ENCODE assay signal across 1 cellular context in the genomic region with DNA sequence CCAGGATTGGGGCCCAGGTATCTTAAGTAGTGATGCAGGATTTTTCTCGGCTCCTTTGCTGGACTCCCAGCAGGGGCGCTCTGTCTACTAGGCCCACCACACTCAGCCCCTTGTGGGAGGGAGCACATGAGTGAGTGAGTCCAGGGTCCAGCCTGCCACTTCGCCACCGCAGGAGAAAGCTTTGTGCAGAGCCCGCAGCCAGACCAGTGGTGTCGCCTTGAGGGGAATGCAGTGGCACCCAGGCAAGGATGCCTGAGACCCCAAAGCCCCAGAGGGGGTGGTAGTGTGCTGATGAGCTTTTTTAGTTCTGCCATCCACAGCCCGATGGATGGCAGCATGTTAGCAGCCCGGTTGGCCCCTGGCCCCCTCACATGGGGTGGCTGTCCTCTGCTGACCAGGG.
TF ChIP-seq lines count a peak whose summit lies in the region.

No MANE protein-coding gene starts in this region.

TF ChIP-seq in GM23338, 12 proteins besides CTCF, POLR2A, EP300 and RAD21 (continued from another document):
- TF ChIP-seq, protein P1, sequence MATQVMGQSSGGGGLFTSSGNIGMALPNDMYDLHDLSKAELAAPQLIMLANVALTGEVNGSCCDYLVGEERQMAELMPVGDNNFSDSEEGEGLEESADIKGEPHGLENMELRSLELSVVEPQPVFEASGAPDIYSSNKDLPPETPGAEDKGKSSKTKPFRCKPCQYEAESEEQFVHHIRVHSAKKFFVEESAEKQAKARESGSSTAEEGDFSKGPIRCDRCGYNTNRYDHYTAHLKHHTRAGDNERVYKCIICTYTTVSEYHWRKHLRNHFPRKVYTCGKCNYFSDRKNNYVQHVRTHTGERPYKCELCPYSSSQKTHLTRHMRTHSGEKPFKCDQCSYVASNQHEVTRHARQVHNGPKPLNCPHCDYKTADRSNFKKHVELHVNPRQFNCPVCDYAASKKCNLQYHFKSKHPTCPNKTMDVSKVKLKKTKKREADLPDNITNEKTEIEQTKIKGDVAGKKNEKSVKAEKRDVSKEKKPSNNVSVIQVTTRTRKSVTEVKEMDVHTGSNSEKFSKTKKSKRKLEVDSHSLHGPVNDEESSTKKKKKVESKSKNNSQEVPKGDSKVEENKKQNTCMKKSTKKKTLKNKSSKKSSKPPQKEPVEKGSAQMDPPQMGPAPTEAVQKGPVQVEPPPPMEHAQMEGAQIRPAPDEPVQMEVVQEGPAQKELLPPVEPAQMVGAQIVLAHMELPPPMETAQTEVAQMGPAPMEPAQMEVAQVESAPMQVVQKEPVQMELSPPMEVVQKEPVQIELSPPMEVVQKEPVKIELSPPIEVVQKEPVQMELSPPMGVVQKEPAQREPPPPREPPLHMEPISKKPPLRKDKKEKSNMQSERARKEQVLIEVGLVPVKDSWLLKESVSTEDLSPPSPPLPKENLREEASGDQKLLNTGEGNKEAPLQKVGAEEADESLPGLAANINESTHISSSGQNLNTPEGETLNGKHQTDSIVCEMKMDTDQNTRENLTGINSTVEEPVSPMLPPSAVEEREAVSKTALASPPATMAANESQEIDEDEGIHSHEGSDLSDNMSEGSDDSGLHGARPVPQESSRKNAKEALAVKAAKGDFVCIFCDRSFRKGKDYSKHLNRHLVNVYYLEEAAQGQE (IDR thresholded peaks at IDR 0.05; ENCODE audit: unreplicated experiment) = no peak
- TF ChIP-seq, protein P2, sequence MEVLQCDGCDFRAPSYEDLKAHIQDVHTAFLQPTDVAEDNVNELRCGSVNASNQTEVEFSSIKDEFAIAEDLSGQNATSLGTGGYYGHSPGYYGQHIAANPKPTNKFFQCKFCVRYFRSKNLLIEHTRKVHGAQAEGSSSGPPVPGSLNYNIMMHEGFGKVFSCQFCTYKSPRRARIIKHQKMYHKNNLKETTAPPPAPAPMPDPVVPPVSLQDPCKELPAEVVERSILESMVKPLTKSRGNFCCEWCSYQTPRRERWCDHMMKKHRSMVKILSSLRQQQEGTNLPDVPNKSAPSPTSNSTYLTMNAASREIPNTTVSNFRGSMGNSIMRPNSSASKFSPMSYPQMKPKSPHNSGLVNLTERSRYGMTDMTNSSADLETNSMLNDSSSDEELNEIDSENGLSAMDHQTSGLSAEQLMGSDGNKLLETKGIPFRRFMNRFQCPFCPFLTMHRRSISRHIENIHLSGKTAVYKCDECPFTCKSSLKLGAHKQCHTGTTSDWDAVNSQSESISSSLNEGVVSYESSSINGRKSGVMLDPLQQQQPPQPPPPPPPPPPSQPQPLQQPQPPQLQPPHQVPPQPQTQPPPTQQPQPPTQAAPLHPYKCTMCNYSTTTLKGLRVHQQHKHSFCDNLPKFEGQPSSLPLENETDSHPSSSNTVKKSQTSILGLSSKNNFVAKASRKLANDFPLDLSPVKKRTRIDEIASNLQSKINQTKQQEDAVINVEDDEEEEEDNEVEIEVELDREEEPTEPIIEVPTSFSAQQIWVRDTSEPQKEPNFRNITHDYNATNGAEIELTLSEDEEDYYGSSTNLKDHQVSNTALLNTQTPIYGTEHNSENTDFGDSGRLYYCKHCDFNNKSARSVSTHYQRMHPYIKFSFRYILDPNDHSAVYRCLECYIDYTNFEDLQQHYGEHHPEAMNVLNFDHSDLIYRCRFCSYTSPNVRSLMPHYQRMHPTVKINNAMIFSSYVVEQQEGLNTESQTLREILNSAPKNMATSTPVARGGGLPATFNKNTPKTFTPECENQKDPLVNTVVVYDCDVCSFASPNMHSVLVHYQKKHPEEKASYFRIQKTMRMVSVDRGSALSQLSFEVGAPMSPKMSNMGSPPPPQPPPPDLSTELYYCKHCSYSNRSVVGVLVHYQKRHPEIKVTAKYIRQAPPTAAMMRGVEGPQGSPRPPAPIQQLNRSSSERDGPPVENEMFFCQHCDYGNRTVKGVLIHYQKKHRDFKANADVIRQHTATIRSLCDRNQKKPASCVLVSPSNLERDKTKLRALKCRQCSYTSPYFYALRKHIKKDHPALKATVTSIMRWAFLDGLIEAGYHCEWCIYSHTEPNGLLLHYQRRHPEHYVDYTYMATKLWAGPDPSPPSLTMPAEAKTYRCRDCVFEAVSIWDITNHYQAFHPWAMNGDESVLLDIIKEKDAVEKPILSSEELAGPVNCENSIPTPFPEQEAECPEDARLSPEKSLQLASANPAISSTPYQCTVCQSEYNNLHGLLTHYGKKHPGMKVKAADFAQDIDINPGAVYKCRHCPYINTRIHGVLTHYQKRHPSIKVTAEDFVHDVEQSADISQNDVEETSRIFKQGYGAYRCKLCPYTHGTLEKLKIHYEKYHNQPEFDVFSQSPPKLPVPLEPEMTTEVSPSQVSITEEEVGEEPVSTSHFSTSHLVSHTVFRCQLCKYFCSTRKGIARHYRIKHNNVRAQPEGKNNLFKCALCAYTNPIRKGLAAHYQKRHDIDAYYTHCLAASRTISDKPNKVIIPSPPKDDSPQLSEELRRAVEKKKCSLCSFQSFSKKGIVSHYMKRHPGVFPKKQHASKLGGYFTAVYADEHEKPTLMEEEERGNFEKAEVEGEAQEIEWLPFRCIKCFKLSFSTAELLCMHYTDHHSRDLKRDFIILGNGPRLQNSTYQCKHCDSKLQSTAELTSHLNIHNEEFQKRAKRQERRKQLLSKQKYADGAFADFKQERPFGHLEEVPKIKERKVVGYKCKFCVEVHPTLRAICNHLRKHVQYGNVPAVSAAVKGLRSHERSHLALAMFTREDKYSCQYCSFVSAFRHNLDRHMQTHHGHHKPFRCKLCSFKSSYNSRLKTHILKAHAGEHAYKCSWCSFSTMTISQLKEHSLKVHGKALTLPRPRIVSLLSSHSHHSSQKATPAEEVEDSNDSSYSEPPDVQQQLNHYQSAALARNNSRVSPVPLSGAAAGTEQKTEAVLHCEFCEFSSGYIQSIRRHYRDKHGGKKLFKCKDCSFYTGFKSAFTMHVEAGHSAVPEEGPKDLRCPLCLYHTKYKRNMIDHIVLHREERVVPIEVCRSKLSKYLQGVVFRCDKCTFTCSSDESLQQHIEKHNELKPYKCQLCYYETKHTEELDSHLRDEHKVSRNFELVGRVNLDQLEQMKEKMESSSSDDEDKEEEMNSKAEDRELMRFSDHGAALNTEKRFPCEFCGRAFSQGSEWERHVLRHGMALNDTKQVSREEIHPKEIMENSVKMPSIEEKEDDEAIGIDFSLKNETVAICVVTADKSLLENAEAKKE (CRISPR knock-in tag; IDR thresholded peaks at IDR 0.05) = no peak
- TF ChIP-seq STAT1 (IDR thresholded peaks at IDR 0.05; ENCODE audit: unreplicated experiment) (no peak), ZNF114 (CRISPR knock-in tag; IDR thresholded peaks at IDR 0.05) (no peak), CREB1 (CRISPR knock-in tag; IDR thresholded peaks at IDR 0.05; ENCODE audit: low read depth) (no peak), EZH2phosphoT487 (IDR thresholded peaks at IDR 0.05; ENCODE audit: unreplicated experiment) (no peak), EZH2 (IDR thresholded peaks at IDR 0.05; ENCODE audit: low read depth, unreplicated experiment) (no peak), POLR2AphosphoS5 (IDR thresholded peaks at IDR 0.05; ENCODE audit: low read depth) (no peak), NANOG (IDR thresholded peaks at IDR 0.05; ENCODE audit: borderline replicate concordance) (no peak), ZNF331 (CRISPR knock-in tag; IDR thresholded peaks at IDR 0.05; ENCODE audit: low read depth) (no peak)
- TF ChIP-seq, protein P3, sequence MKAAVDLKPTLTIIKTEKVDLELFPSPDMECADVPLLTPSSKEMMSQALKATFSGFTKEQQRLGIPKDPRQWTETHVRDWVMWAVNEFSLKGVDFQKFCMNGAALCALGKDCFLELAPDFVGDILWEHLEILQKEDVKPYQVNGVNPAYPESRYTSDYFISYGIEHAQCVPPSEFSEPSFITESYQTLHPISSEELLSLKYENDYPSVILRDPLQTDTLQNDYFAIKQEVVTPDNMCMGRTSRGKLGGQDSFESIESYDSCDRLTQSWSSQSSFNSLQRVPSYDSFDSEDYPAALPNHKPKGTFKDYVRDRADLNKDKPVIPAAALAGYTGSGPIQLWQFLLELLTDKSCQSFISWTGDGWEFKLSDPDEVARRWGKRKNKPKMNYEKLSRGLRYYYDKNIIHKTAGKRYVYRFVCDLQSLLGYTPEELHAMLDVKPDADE (IDR thresholded peaks at IDR 0.05) = no peak
